ENCODE assay signal across 2 cellular contexts in the genomic region with DNA sequence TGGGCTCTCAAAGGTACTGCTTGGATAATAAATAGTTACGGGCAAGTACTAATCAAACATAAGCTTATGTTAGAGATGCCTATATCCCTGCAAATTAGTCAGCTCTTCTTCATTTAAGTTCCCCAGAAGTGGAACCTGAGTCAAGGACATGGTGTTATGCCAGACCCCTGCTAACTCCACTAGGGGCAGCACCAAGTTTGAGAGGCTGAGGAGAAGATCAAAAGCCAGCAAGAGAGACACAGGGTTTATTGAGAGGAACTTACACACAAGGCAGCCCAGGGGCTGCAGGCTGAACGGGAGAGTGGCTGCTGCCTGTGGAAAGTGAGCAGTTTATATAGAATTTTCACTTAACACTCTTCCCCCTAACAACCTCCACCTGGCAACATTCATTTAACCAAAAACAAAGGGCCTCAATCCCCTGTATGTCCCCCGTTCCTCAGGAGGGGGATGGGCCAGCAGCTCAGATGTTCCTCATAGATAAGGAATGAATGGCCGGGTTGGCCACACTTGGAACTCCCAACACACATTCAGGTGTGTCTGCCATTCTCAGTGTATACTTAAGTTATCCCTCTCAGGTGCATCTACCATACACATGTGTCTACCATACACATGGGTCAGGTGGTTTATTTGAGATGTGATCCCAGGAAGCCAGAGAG.
TF ChIP-seq lines count a peak whose summit lies in the region.

No MANE protein-coding gene starts in this region.

TF ChIP-seq in SK-N-SH, 30 proteins besides CTCF, POLR2A, EP300 and RAD21 (continued from another document):
- TF ChIP-seq, protein P1, sequence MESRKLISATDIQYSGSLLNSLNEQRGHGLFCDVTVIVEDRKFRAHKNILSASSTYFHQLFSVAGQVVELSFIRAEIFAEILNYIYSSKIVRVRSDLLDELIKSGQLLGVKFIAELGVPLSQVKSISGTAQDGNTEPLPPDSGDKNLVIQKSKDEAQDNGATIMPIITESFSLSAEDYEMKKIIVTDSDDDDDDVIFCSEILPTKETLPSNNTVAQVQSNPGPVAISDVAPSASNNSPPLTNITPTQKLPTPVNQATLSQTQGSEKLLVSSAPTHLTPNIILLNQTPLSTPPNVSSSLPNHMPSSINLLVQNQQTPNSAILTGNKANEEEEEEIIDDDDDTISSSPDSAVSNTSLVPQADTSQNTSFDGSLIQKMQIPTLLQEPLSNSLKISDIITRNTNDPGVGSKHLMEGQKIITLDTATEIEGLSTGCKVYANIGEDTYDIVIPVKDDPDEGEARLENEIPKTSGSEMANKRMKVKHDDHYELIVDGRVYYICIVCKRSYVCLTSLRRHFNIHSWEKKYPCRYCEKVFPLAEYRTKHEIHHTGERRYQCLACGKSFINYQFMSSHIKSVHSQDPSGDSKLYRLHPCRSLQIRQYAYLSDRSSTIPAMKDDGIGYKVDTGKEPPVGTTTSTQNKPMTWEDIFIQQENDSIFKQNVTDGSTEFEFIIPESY (IDR thresholded peaks at IDR 0.05; ENCODE audit: borderline replicate concordance, low read depth): no peak
- TF ChIP-seq POLR2AphosphoS5 (IDR thresholded peaks at IDR 0.05; ENCODE audit: low read depth, low read length) (no peak), RCOR1 (IDR thresholded peaks at IDR 0.05; ENCODE audit: low read length) (no peak), TCF12 (IDR thresholded peaks at IDR 0.05) (no peak), NRF1 (IDR thresholded peaks at IDR 0.05; ENCODE audit: low read depth, low read length) (no peak), CHD2 (IDR thresholded peaks at IDR 0.05; ENCODE audit: low read length, partially characterized antibody) (no peak), SIN3A (IDR thresholded peaks at IDR 0.05; ENCODE audit: borderline replicate concordance, low read depth, low read length) (no peak), FOXM1 (IDR thresholded peaks at IDR 0.05; ENCODE audit: low read depth) (no peak), NFIC (IDR thresholded peaks at IDR 0.05; ENCODE audit: borderline replicate concordance) (no peak), ELF1 (IDR thresholded peaks at IDR 0.05) (no peak), MXI1 (IDR thresholded peaks at IDR 0.05; ENCODE audit: low read depth, low read length) (no peak), SMC3 (IDR thresholded peaks at IDR 0.05; ENCODE audit: low read depth, low read length) (no peak)
- TF ChIP-seq, protein P2, sequence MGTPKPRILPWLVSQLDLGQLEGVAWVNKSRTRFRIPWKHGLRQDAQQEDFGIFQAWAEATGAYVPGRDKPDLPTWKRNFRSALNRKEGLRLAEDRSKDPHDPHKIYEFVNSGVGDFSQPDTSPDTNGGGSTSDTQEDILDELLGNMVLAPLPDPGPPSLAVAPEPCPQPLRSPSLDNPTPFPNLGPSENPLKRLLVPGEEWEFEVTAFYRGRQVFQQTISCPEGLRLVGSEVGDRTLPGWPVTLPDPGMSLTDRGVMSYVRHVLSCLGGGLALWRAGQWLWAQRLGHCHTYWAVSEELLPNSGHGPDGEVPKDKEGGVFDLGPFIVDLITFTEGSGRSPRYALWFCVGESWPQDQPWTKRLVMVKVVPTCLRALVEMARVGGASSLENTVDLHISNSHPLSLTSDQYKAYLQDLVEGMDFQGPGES (IDR thresholded peaks at IDR 0.05; ENCODE audit: low read depth, low read length): no peak
- TF ChIP-seq, protein P3, sequence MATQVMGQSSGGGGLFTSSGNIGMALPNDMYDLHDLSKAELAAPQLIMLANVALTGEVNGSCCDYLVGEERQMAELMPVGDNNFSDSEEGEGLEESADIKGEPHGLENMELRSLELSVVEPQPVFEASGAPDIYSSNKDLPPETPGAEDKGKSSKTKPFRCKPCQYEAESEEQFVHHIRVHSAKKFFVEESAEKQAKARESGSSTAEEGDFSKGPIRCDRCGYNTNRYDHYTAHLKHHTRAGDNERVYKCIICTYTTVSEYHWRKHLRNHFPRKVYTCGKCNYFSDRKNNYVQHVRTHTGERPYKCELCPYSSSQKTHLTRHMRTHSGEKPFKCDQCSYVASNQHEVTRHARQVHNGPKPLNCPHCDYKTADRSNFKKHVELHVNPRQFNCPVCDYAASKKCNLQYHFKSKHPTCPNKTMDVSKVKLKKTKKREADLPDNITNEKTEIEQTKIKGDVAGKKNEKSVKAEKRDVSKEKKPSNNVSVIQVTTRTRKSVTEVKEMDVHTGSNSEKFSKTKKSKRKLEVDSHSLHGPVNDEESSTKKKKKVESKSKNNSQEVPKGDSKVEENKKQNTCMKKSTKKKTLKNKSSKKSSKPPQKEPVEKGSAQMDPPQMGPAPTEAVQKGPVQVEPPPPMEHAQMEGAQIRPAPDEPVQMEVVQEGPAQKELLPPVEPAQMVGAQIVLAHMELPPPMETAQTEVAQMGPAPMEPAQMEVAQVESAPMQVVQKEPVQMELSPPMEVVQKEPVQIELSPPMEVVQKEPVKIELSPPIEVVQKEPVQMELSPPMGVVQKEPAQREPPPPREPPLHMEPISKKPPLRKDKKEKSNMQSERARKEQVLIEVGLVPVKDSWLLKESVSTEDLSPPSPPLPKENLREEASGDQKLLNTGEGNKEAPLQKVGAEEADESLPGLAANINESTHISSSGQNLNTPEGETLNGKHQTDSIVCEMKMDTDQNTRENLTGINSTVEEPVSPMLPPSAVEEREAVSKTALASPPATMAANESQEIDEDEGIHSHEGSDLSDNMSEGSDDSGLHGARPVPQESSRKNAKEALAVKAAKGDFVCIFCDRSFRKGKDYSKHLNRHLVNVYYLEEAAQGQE (IDR thresholded peaks at IDR 0.05; ENCODE audit: low read depth, low read length): no peak

TF ChIP-seq in SK-N-SH treated with all-trans-retinoic acid at 6 μM for 48 hours, 23 proteins besides CTCF, POLR2A, EP300 and RAD21 (continued from another document):
- TF ChIP-seq, protein P4, sequence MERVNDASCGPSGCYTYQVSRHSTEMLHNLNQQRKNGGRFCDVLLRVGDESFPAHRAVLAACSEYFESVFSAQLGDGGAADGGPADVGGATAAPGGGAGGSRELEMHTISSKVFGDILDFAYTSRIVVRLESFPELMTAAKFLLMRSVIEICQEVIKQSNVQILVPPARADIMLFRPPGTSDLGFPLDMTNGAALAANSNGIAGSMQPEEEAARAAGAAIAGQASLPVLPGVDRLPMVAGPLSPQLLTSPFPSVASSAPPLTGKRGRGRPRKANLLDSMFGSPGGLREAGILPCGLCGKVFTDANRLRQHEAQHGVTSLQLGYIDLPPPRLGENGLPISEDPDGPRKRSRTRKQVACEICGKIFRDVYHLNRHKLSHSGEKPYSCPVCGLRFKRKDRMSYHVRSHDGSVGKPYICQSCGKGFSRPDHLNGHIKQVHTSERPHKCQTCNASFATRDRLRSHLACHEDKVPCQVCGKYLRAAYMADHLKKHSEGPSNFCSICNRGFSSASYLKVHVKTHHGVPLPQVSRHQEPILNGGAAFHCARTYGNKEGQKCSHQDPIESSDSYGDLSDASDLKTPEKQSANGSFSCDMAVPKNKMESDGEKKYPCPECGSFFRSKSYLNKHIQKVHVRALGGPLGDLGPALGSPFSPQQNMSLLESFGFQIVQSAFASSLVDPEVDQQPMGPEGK (CRISPR knock-in tag; IDR thresholded peaks at IDR 0.05; ENCODE audit: borderline replicate concordance): no peak
- no peak for TF ChIP-seq BACH2 (CRISPR knock-in tag; IDR thresholded peaks at IDR 0.05; ENCODE audit: borderline replicate concordance)
- TF ChIP-seq, protein P5, sequence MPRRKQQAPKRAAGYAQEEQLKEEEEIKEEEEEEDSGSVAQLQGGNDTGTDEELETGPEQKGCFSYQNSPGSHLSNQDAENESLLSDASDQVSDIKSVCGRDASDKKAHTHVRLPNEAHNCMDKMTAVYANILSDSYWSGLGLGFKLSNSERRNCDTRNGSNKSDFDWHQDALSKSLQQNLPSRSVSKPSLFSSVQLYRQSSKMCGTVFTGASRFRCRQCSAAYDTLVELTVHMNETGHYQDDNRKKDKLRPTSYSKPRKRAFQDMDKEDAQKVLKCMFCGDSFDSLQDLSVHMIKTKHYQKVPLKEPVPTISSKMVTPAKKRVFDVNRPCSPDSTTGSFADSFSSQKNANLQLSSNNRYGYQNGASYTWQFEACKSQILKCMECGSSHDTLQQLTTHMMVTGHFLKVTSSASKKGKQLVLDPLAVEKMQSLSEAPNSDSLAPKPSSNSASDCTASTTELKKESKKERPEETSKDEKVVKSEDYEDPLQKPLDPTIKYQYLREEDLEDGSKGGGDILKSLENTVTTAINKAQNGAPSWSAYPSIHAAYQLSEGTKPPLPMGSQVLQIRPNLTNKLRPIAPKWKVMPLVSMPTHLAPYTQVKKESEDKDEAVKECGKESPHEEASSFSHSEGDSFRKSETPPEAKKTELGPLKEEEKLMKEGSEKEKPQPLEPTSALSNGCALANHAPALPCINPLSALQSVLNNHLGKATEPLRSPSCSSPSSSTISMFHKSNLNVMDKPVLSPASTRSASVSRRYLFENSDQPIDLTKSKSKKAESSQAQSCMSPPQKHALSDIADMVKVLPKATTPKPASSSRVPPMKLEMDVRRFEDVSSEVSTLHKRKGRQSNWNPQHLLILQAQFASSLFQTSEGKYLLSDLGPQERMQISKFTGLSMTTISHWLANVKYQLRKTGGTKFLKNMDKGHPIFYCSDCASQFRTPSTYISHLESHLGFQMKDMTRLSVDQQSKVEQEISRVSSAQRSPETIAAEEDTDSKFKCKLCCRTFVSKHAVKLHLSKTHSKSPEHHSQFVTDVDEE (CRISPR knock-in tag; IDR thresholded peaks at IDR 0.05): no peak
- TF ChIP-seq, protein P6, sequence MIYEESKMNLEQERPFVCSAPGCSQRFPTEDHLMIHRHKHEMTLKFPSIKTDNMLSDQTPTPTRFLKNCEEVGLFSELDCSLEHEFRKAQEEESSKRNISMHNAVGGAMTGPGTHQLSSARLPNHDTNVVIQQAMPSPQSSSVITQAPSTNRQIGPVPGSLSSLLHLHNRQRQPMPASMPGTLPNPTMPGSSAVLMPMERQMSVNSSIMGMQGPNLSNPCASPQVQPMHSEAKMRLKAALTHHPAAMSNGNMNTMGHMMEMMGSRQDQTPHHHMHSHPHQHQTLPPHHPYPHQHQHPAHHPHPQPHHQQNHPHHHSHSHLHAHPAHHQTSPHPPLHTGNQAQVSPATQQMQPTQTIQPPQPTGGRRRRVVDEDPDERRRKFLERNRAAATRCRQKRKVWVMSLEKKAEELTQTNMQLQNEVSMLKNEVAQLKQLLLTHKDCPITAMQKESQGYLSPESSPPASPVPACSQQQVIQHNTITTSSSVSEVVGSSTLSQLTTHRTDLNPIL (CRISPR knock-in tag; IDR thresholded peaks at IDR 0.05; ENCODE audit: low read depth): no peak
- no peak for TF ChIP-seq PPARA (CRISPR knock-in tag; IDR thresholded peaks at IDR 0.05; ENCODE audit: borderline replicate concordance)
- TF ChIP-seq ZFP30 (CRISPR knock-in tag; IDR thresholded peaks at IDR 0.05): no peak
- TF ChIP-seq ZC3H10 (CRISPR knock-in tag; IDR thresholded peaks at IDR 0.05): no peak
- TF ChIP-seq ZNF8 (CRISPR knock-in tag; IDR thresholded peaks at IDR 0.05): no peak
- no peak for TF ChIP-seq ARNTL (CRISPR knock-in tag; IDR thresholded peaks at IDR 0.05; ENCODE audit: borderline replicate concordance, low read depth)
- TF ChIP-seq RARB (CRISPR knock-in tag; IDR thresholded peaks at IDR 0.05): no peak
- TF ChIP-seq, protein P7, sequence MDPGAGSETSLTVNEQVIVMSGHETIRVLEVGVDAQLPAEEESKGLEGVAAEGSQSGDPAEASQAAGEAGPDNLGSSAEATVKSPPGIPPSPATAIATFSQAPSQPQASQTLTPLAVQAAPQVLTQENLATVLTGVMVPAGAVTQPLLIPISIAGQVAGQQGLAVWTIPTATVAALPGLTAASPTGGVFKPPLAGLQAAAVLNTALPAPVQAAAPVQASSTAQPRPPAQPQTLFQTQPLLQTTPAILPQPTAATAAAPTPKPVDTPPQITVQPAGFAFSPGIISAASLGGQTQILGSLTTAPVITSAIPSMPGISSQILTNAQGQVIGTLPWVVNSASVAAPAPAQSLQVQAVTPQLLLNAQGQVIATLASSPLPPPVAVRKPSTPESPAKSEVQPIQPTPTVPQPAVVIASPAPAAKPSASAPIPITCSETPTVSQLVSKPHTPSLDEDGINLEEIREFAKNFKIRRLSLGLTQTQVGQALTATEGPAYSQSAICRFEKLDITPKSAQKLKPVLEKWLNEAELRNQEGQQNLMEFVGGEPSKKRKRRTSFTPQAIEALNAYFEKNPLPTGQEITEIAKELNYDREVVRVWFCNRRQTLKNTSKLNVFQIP (CRISPR knock-in tag; IDR thresholded peaks at IDR 0.05; ENCODE audit: borderline replicate concordance, low read depth): no peak
- no peak for TF ChIP-seq ZNF70 (CRISPR knock-in tag; IDR thresholded peaks at IDR 0.05)
- TF ChIP-seq CSDC2 (CRISPR knock-in tag; IDR thresholded peaks at IDR 0.05): no peak
- no peak for TF ChIP-seq ZFP3 (CRISPR knock-in tag; IDR thresholded peaks at IDR 0.05)
TF ChIP-seq in SK-N-SH treated with all-trans-retinoic acid at 6 μM for 48 hours: peak in this region for 0.
